8 cellular contexts compared by ENCODE assay signal in genomic region chr1:2255420-2256369, GRCh38. TPM values are rescaled to one million over a fixed set of nuclear protein-coding genes. Genes with fewer than 3 reads are reported as not detected.
A peak's percentile ranks its signal among the peaks of the same experiment; 100 is the strongest.
DNase-seq lines count a peak whose midpoint lies in the region; ATAC-seq and TF ChIP-seq lines count a peak whose summit lies in the region.

No MANE protein-coding gene starts in this region.

- no peaks in the 10 kb centered on the region for H3F3A ChIP-seq in neural cell (ENCODE audit: insufficient read depth, low read length, poor library complexity, severe bottlenecking)

- H3K36me3 ChIP-seq in neural cell (ENCODE audit: insufficient read depth, low read length) (no peaks in the 10 kb centered on the region), upper lobe of right lung (no peaks in the 10 kb centered on the region)

- H3K4me2 ChIP-seq in neural cell (ENCODE audit: low read length) = no peak overlapping the region

- H3K4me3 ChIP-seq in dorsolateral prefrontal cortex = no peak overlapping the region
- H3K4me3 ChIP-seq in neural cell (ENCODE audit: low read length) = no peak overlapping the region
- H3K4me3 ChIP-seq in upper lobe of right lung = no peak overlapping the region

- peak; percentile 58 for ATAC-seq in upper lobe of right lung

- in situ Hi-C loops in ACHN (cut with HindIII; ENCODE audit: low pct_ligation_motif_present, low pct_unique_long_range_greater_than_20kb, low sequenced_read_pairs) = no loop called here

- TF ChIP-seq RAD21 in neural cell (conservative IDR thresholded peaks at IDR 0.05) = no peak

- H3K9me2 ChIP-seq in neural cell (ENCODE audit: insufficient read depth, low read length) = no peaks in the 10 kb centered on the region

- no peak for TF ChIP-seq EP300 in neural cell (conservative IDR thresholded peaks at IDR 0.05; ENCODE audit: poor library complexity, severe bottlenecking)

- no peak overlapping the region for H3K9ac ChIP-seq in neural cell (ENCODE audit: low read length)

- H3K9me3 ChIP-seq in neural cell (ENCODE audit: low read length) (no peaks in the 10 kb centered on the region), upper lobe of right lung (no peaks in the 10 kb centered on the region)

- H3K4me1 ChIP-seq in upper lobe of right lung = peaks cover 84% of the 10 kb centered on the region

- H3K27me3 ChIP-seq in dorsolateral prefrontal cortex (no peaks in the 10 kb centered on the region), neural cell (ENCODE audit: insufficient read depth, low read depth, low read length) (no peaks in the 10 kb centered on the region), upper lobe of right lung (no peaks in the 10 kb centered on the region)

- peak; percentile 50 for DNase-seq in ACHN
- DNase-seq in GM20000 (ENCODE audit: low spot score) = peak; percentile 69
- peak; percentile 94 for DNase-seq in MV-4-11 (lab: John Stamatoyannopoulos, UW)
- peak; percentile 77 for DNase-seq in activated CD4-positive, alpha-beta T cell treated with anti-CD3 and anti-CD28 coated beads for 48 hours
- no peak for DNase-seq in dorsolateral prefrontal cortex
- no peak for DNase-seq in upper lobe of right lung
- DNase-seq in NCI-H345 (lab: John Stamatoyannopoulos, UW) = no peak

- intact Hi-C loops in dorsolateral prefrontal cortex (cut with DNase I) = loop anchor here in 1 of 2 donors (5.0 kb wide), 1 partner anchor 57 kb away; no protein-coding TSS in a partner anchor
- intact Hi-C loops in upper lobe of right lung (cut with DNase I) = no loop called here

- TF ChIP-seq CTCF in GM20000 (IDR thresholded peaks at IDR 0.05; ENCODE audit: extremely low read depth, missing control alignments) = no peak
- no peak for TF ChIP-seq CTCF in dorsolateral prefrontal cortex (IDR thresholded peaks at IDR 0.05 in 54 of 56, conservative IDR thresholded peaks at IDR 0.05 in 2 of 56; ENCODE audit: low read depth in 1 of 56, partially characterized antibody in 56 of 56)
- TF ChIP-seq CTCF in neural cell (IDR thresholded peaks at IDR 0.05; ENCODE audit: poor library complexity, severe bottlenecking) = no peak
- no peak for TF ChIP-seq CTCF in upper lobe of right lung (IDR thresholded peaks at IDR 0.05)

- H2AFZ ChIP-seq in neural cell (ENCODE audit: low read depth, low read length) = no peak overlapping the region

- peak overlapping the region in 58 of 59 donors; percentile 17 to 90 (median 80) for H3K27ac ChIP-seq in dorsolateral prefrontal cortex
- H3K27ac ChIP-seq in neural cell (ENCODE audit: low read length) = peak overlapping the region; percentile 56
- peak overlapping the region; percentile 82 for H3K27ac ChIP-seq in upper lobe of right lung

- H3K79me2 ChIP-seq in neural cell (replicated peaks; ENCODE audit: insufficient read depth, low read length) = peaks cover 92% of the 10 kb centered on the region

- no peaks in the 10 kb centered on the region for H4K20me1 ChIP-seq in neural cell (ENCODE audit: insufficient read depth)

TF ChIP-seq in neural cell, 6 proteins besides CTCF, POLR2A, EP300 and RAD21:
- TF ChIP-seq POLR2AphosphoS5 (IDR thresholded peaks at IDR 0.05) (no peak), MXI1 (conservative IDR thresholded peaks at IDR 0.05; ENCODE audit: poor library complexity, severe bottlenecking) (no peak), REST (IDR thresholded peaks at IDR 0.05; ENCODE audit: borderline replicate concordance) (no peak), SMC3 (conservative IDR thresholded peaks at IDR 0.05; ENCODE audit: poor library complexity) (no peak), EZH2 (IDR thresholded peaks at IDR 0.05; ENCODE audit: borderline replicate concordance, insufficient read depth, low read length, poor library complexity, severe bottlenecking) (no peak), TAF1 (IDR thresholded peaks at IDR 0.05; ENCODE audit: low read depth) (no peak)

RNA-seq across cellular contexts. Expression of gene SKI, which starts 27.6 kb away (rescaled TPM):
- total RNA-seq in dorsolateral prefrontal cortex = 100 to 1,000 TPM in 27 of 120 experiments, 10 to 100 TPM in 93; 65.3 to 147 (median 87.5) TPM
- 4.1 and 4.9 TPM in 2 replicates for polyA plus RNA-seq in neural cell
- polyA minus RNA-seq in neural cell = 23.9 and 25.1 TPM in 2 replicates
- 89.6 TPM for total RNA-seq in upper lobe of right lung

Comparison
In these comparisons a context has a peak if more than half of its experiments do, and no peak if none do; other contexts are left out.
1. DNase-seq: peak in ACHN (single experiment), GM20000 (single experiment), MV-4-11 (single experiment) and activated CD4-positive, alpha-beta T cell treated with anti-CD3 and anti-CD28 coated beads for 48 hours (single experiment); none in dorsolateral prefrontal cortex (0 of 10), upper lobe of right lung (single experiment) and NCI-H345 (single experiment).
2. Peak in every context shown above with its lines, with median percentiles within 50 percentile points of each other: H3K27ac ChIP-seq.